Comparison of ENCODE assay signal across 1 cellular context in the genomic region with DNA sequence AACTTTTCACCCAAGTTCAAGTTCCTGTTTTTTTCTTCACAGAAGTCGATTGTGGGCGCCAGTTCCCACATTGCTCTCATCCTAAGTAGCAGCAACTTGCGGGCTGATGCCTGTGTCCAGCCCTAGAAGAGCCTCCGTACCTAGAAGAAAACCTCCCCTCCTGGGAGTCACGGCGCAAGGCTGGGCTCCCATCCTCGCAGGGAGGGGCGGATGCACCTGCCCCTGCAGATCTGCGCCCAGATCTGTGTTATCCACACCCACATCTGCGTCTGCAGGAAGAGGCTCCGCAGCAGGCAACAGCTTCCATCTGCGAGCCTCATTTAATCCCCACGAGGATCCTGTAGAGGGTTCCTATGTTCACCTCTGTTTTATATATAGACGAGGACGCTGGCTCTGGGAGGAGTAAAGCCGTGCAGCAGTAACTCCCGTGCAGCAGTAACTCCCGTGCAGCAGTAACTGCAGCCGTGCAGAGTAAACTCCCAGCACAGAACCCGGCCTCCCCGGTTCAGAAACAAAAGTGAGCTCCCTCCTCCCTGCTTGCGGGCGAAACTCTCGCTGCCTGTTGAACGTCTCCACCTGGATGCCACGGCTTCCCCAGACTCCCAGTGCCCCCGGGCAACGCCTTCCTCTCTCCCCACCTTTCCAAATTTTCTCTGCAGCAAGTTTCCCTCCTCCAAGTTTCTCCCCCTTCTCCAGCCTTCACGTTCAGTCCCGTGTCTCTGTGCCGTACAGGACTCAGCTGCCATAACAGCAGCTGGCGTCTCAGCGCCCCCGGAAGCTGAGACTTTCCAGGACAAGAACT.
TF ChIP-seq lines count a peak whose summit lies in the region.

No MANE protein-coding gene starts in this region.

TF ChIP-seq in endothelial cell of umbilical vein, 7 proteins besides CTCF, POLR2A, EP300 and RAD21 (continued from another document):
- no peak for TF ChIP-seq MYC (IDR thresholded peaks at IDR 0.05; ENCODE audit: low read depth, low read length)
- TF ChIP-seq, protein P1, sequence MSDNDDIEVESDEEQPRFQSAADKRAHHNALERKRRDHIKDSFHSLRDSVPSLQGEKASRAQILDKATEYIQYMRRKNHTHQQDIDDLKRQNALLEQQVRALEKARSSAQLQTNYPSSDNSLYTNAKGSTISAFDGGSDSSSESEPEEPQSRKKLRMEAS (IDR thresholded peaks at IDR 0.05; ENCODE audit: insufficient read depth, insufficient read length), result no peak
- no peak for TF ChIP-seq FOS (IDR thresholded peaks at IDR 0.05; ENCODE audit: borderline replicate concordance, insufficient read depth, low read length)
